ENCODE assay signal across 16 cellular contexts in genomic region chr1:233379869-233380438, GRCh38. TPM values are rescaled to one million over a fixed set of nuclear protein-coding genes. Genes with fewer than 3 reads are reported as not detected.
DNase-seq lines count a peak whose midpoint lies in the region; ATAC-seq and TF ChIP-seq lines count a peak whose summit lies in the region.
"Had no signal": no experiment of that assay in that cellular context is flagged by ENCODE, and none has a peak within 500 bp of the region (broad histone marks: within the 10 kb centered on the region; RNA-seq: fewer than 3 reads in every experiment).

No MANE protein-coding gene starts in this region.

- no peaks in the 10 kb centered on the region for H3K36me3 ChIP-seq in right lobe of liver

- H3K27me3 ChIP-seq in right lobe of liver = no peaks in the 10 kb centered on the region

- no peaks in the 10 kb centered on the region for H3K4me1 ChIP-seq in right lobe of liver

- TF ChIP-seq CTCF in GM10266 (IDR thresholded peaks at IDR 0.05; ENCODE audit: control insufficient read depth, insufficient read depth, low read depth, missing control alignments) (no peak), right lobe of liver (IDR thresholded peaks at IDR 0.05) (no peak)

- WGBS in right lobe of liver (ENCODE audit: insufficient coverage, low coverage, low lambda C conversion rate, missing lambda C conversion rate) = 64% methylated on average over 4 of the region's 7 CpGs

- DNase-seq in GM10266 (ENCODE audit: extremely low spot score) = peak; percentile 10
- peak; percentile 86 for DNase-seq in NCI-H82 (lab: John Stamatoyannopoulos, UW)
- no peak for DNase-seq in HT-29 (ENCODE audit: low spot score)
- no peak for DNase-seq in COLO829 (ENCODE audit: low spot score)
- no peak for DNase-seq in right lobe of liver
- no peak for DNase-seq in NCI-H1930 (lab: John Stamatoyannopoulos, UW)
- DNase-seq: activated naive CD4-positive, alpha-beta T cell; COR-L47; naive thymus-derived CD4-positive, alpha-beta T cell; NCI-H1048; NCI-H2171; small intestine; stimulated activated naive CD4-positive, alpha-beta T cell treated with Interleukin-2 at 50 U/mL for 16 hours had no signal

- no peak overlapping the region for H3K4me3 ChIP-seq in right lobe of liver
- H3K4me3 ChIP-seq: coronary artery had no signal

- H3K9me3 ChIP-seq in right lobe of liver = no peaks in the 10 kb centered on the region

- TF ChIP-seq POLR2A in right lobe of liver (IDR thresholded peaks at IDR 0.05) = no peak

- ATAC-seq in GM19395 (IDR thresholded peaks at IDR 0.05; ENCODE audit: unreplicated experiment) (peak; percentile 67), HG02870 (IDR thresholded peaks at IDR 0.05; ENCODE audit: unreplicated experiment) (peak; percentile 89), right lobe of liver (no peak)
- ATAC-seq: naive thymus-derived CD4-positive, alpha-beta T cell had no signal

- no peak overlapping the region for H3K27ac ChIP-seq in right lobe of liver
- H3K27ac ChIP-seq: coronary artery had no signal

- intact Hi-C loops in right lobe of liver (cut with DNase I) = no loop called here

RNA-seq across cellular contexts. Expression of gene MAP3K21, which starts 52.4 kb away (rescaled TPM):
- 10.1 and 10.8 TPM in 2 replicates for total RNA-seq in HT-29 (2014; rRNA removed; shearing (Covaris generic))
- total RNA-seq in right lobe of liver = 1 to 10 TPM; 3.2 to 5.1 (median 3.8) TPM

Comparison
In these comparisons a context has a peak if more than half of its experiments do, and no peak if none do; other contexts are left out.
1. DNase-seq: peak in GM10266 (single experiment) and NCI-H82 (single experiment); none in HT-29 (single experiment), COLO829 (single experiment), right lobe of liver (0 of 3) and NCI-H1930 (0 of 2).
2. ATAC-seq: peak in GM19395 (single experiment) and HG02870 (single experiment); none in right lobe of liver (0 of 4).